ENCODE assay signal across 12 cellular contexts in the genomic region with DNA sequence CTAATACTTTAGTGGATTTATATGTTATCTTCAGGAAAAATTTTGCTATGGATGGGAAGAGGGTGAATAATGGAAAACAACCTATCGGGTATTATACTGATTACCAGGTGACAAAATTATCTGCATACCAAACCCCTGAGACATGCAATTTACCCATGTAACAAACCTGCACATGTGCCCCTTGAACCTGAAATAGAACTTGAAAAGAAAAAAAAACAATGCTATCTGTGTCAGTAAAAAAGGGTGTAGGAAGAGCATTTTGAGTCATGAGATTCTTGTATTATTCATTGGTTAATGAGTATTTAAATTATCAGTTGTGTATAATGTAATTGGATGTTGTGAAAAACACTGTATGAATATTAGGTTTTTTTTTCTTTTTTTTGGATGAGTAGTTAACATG.
"Had no signal": no experiment of that assay in that cellular context is flagged by ENCODE, and none has a peak within 500 bp of the region (broad histone marks: within the 10 kb centered on the region; RNA-seq: fewer than 3 reads in every experiment).

No MANE protein-coding gene starts in this region.

- H3K36me3 ChIP-seq: gastroesophageal sphincter, prostate gland had no signal

- H3K4me1 ChIP-seq: gastroesophageal sphincter, prostate gland had no signal

- DNase-seq: activated CD4-positive, alpha-beta T cell treated with anti-CD3 and anti-CD28 coated beads for 36 hours; activated CD8-positive, alpha-beta memory T cell treated with anti-CD3 and anti-CD28 coated beads, Interleukin-2, amount 50 U/mL, for 4 hours; activated CD8-positive, alpha-beta T cell treated with anti-CD3 and anti-CD28 coated beads for 36 hours; activated naive CD8-positive, alpha-beta T cell treated with anti-CD3 and anti-CD28 coated beads, Interleukin-2, amount 10 ng/mL, durations not matched to agents 7 days and 5 days; anterior cingulate cortex; stimulated activated naive CD4-positive, alpha-beta T cell treated with Interleukin-2 at 50 U/mL for 16 hours; T-helper 9 cell; trophoblast cell had no signal

- H3K4me3 ChIP-seq: gastroesophageal sphincter, prostate gland had no signal

- H3K27ac ChIP-seq: gastroesophageal sphincter, prostate gland, VCaP had no signal

- ATAC-seq: activated CD4-positive, alpha-beta T cell treated with anti-CD3 and anti-CD28 coated beads for 36 hours; activated CD8-positive, alpha-beta T cell treated with anti-CD3 and anti-CD28 coated beads for 36 hours; gastroesophageal sphincter; sciatic nerve had no signal

- H3K9me3 ChIP-seq: gastroesophageal sphincter, prostate gland had no signal

- H3K27me3 ChIP-seq: gastroesophageal sphincter had no signal
